Comparison of ENCODE assay signal across 18 cellular contexts in the genomic region with DNA sequence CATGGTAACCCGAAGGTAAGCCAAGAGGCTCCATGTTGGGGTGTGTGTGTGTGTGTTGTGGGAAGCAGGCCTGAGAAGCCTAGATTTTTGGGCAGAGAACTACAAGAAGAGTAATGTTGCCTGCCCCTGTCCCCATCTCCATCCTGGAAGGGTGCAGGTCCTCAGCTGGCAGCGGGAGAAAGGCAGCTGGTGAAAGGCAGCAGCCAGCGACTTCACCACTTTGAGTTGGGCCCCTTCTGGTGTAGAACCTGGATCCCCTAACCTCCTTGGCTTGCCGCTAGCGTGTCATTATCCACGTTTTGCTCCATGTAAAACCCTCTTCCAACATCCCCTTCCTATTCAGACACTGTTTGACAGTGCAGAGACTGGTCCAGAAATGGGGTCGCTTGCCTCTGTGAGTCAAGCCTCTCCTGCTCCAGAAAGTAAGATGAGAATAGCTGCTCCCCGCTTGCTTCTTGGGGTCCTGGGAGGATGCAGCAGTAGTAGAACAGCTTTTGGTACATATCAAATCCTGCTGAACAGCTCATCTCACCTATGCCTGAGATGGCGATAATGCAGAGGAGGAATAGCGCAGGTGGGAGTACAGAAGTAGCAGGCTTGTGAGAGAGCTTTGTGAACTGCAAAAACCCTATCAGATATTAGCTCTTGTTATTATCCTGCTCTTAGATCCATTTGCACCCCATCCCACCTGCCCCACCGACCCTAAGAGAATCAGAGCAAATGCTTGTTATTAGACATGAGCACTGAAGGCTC. TPM values are rescaled to one million over a fixed set of nuclear protein-coding genes. Genes with fewer than 3 reads are reported as not detected.
DNase-seq lines count a peak whose midpoint lies in the region; ATAC-seq and TF ChIP-seq lines count a peak whose summit lies in the region.
"Had no signal": no experiment of that assay in that cellular context is flagged by ENCODE, and none has a peak within 500 bp of the region (broad histone marks: within the 10 kb centered on the region; RNA-seq: fewer than 3 reads in every experiment).

No MANE protein-coding gene starts in this region.

- CTCF ChIA-PET in activated naive CD4-positive, alpha-beta T cell treated with anti-CD3 and anti-CD28 coated beads, Interleukin-2, amount 10 ng/mL, durations not matched to agents 7 days and 5 days (lab: Charles Lee): interaction anchor here (0.7 kb wide), 1 partner anchor 10 kb away, joined by 4 read pairs; no protein-coding TSS in a partner anchor

- peaks cover 2 to 8% of the 10 kb centered on the region in 2 donors for H3K27me3 Mint-ChIP-seq in natural killer cell (ENCODE audit: low read depth in 2 of 2)
- H3K27me3 Mint-ChIP-seq in natural killer cell treated with Interleukin-12 subunit alpha and Interleukin-12 subunit beta and Interleukin-15 and Interleukin-18, amount 100 ng/mL, for 72 hours: peaks cover 6 to 7% of the 10 kb centered on the region in 2 donors
- no peaks in the 10 kb centered on the region for H3K27me3 Mint-ChIP-seq in dendritic cell treated with granulocyte-macrophage colony-stimulating factor and Interleukin-4, amounts not matched to agents 40 ng/mL and 50 ng/mL, for 4 days
- peaks cover 38% of the 10 kb centered on the region for H3K27me3 Mint-ChIP-seq in activated naive CD4-positive, alpha-beta T cell treated with anti-CD3 and anti-CD28 coated beads, Interleukin-2, amount 10 ng/mL, durations not matched to agents 7 days and 5 days

- H3K4me3 Mint-ChIP-seq in natural killer cell: peak overlapping the region; percentile 55
- H3K4me3 Mint-ChIP-seq in natural killer cell treated with Interleukin-12 subunit alpha and Interleukin-12 subunit beta and Interleukin-15 and Interleukin-18, amount 100 ng/mL, for 72 hours: no peak overlapping the region
- no peak overlapping the region for H3K4me3 Mint-ChIP-seq in dendritic cell treated with granulocyte-macrophage colony-stimulating factor and Interleukin-4, amounts not matched to agents 40 ng/mL and 50 ng/mL, for 4 days
- no peak overlapping the region for H3K4me3 Mint-ChIP-seq in activated naive CD4-positive, alpha-beta T cell treated with anti-CD3 and anti-CD28 coated beads, Interleukin-2, amount 10 ng/mL, durations not matched to agents 7 days and 5 days

- ATAC-seq in natural killer cell (no peak), HG02642 (IDR thresholded peaks at IDR 0.05; ENCODE audit: poor library complexity, unreplicated experiment) (no peak)
- no peak for ATAC-seq in natural killer cell treated with Interleukin-12 subunit alpha and Interleukin-12 subunit beta and Interleukin-15 and Interleukin-18, amount 100 ng/mL, for 72 hours
- ATAC-seq: A549, GM12878 had no signal

- H3K27ac Mint-ChIP-seq in natural killer cell: no peak overlapping the region
- no peak overlapping the region for H3K27ac Mint-ChIP-seq in natural killer cell treated with Interleukin-12 subunit alpha and Interleukin-12 subunit beta and Interleukin-15 and Interleukin-18, amount 100 ng/mL, for 72 hours
- H3K27ac Mint-ChIP-seq in dendritic cell treated with granulocyte-macrophage colony-stimulating factor and Interleukin-4, amounts not matched to agents 40 ng/mL and 50 ng/mL, for 4 days: peak overlapping the region; percentile 91
- no peak overlapping the region for H3K27ac Mint-ChIP-seq in activated naive CD4-positive, alpha-beta T cell treated with anti-CD3 and anti-CD28 coated beads, Interleukin-2, amount 10 ng/mL, durations not matched to agents 7 days and 5 days

- no peaks in the 10 kb centered on the region for H3K36me3 Mint-ChIP-seq in natural killer cell
- no peaks in the 10 kb centered on the region for H3K36me3 Mint-ChIP-seq in natural killer cell treated with Interleukin-12 subunit alpha and Interleukin-12 subunit beta and Interleukin-15 and Interleukin-18, amount 100 ng/mL, for 72 hours
- H3K36me3 Mint-ChIP-seq in dendritic cell treated with granulocyte-macrophage colony-stimulating factor and Interleukin-4, amounts not matched to agents 40 ng/mL and 50 ng/mL, for 4 days (ENCODE audit: low read depth): no peaks in the 10 kb centered on the region
- H3K36me3 Mint-ChIP-seq in activated naive CD4-positive, alpha-beta T cell treated with anti-CD3 and anti-CD28 coated beads, Interleukin-2, amount 10 ng/mL, durations not matched to agents 7 days and 5 days: no peaks in the 10 kb centered on the region
- H3K36me3 Mint-ChIP-seq: CD4-positive, CD25-positive, alpha-beta regulatory T cell; CD8-positive, alpha-beta memory T cell had no signal

- intact Hi-C loops in natural killer cell (cut with micrococcal nuclease): no loop called here
- intact Hi-C loops in dendritic cell treated with granulocyte-macrophage colony-stimulating factor and Interleukin-4, amounts not matched to agents 40 ng/mL and 50 ng/mL, for 4 days (cut with micrococcal nuclease): no loop called here
- intact Hi-C loops in posterior vena cava (cut with DNase I): no loop called here

- no peaks in the 10 kb centered on the region for H3K9me3 Mint-ChIP-seq in natural killer cell
- no peaks in the 10 kb centered on the region for H3K9me3 Mint-ChIP-seq in natural killer cell treated with Interleukin-12 subunit alpha and Interleukin-12 subunit beta and Interleukin-15 and Interleukin-18, amount 100 ng/mL, for 72 hours
- H3K9me3 Mint-ChIP-seq in dendritic cell treated with granulocyte-macrophage colony-stimulating factor and Interleukin-4, amounts not matched to agents 40 ng/mL and 50 ng/mL, for 4 days: no peaks in the 10 kb centered on the region
- no peaks in the 10 kb centered on the region for H3K9me3 Mint-ChIP-seq in activated naive CD4-positive, alpha-beta T cell treated with anti-CD3 and anti-CD28 coated beads, Interleukin-2, amount 10 ng/mL, durations not matched to agents 7 days and 5 days
- H3K9me3 Mint-ChIP-seq: CD4-positive, CD25-positive, alpha-beta regulatory T cell; CD8-positive, alpha-beta memory T cell had no signal

- DNase-seq in natural killer cell (no peak), posterior vena cava (ENCODE audit: low spot score) (peak; percentile 64)
- DNase-seq in natural killer cell treated with Interleukin-12 subunit alpha and Interleukin-12 subunit beta and Interleukin-15 and Interleukin-18, amount 100 ng/mL, for 72 hours (ENCODE audit: low spot score): no peak
- no peak for DNase-seq in activated naive CD4-positive, alpha-beta T cell treated with anti-CD3 and anti-CD28 coated beads, Interleukin-2, amount 10 ng/mL, durations not matched to agents 7 days and 5 days
- no peak for DNase-seq in stimulated activated CD4-positive, alpha-beta T cell treated with anti-CD3 and anti-CD28 coated beads, Interleukin-15, amount 100 ng/mL, for 24 hours
- DNase-seq: CD4-positive, CD25-positive, alpha-beta regulatory T cell; CD8-positive, alpha-beta memory T cell; COR-L47; DMS 273 treated with DMSO at 0.1 percent for 48 hours; DMS53; DND-41; EL; HCEC 1CT; IMR-90 had no signal

- TF ChIP-seq CTCF in natural killer cell (IDR thresholded peaks at IDR 0.05): no peak

- H3K4me1 Mint-ChIP-seq in natural killer cell: peaks cover 6% of the 10 kb centered on the region in 2 donors
- H3K4me1 Mint-ChIP-seq in natural killer cell treated with Interleukin-12 subunit alpha and Interleukin-12 subunit beta and Interleukin-15 and Interleukin-18, amount 100 ng/mL, for 72 hours (ENCODE audit: low read depth in 2 of 2): peaks cover 6 to 7% of the 10 kb centered on the region in 2 donors
- peaks cover 92% of the 10 kb centered on the region for H3K4me1 Mint-ChIP-seq in dendritic cell treated with granulocyte-macrophage colony-stimulating factor and Interleukin-4, amounts not matched to agents 40 ng/mL and 50 ng/mL, for 4 days (ENCODE audit: low read depth)
- H3K4me1 Mint-ChIP-seq in activated naive CD4-positive, alpha-beta T cell treated with anti-CD3 and anti-CD28 coated beads, Interleukin-2, amount 10 ng/mL, durations not matched to agents 7 days and 5 days: peaks cover 13% of the 10 kb centered on the region

RNA-seq across cellular contexts. Expression of a gene that starts 22.1 kb away (rescaled TPM):
- total RNA-seq in natural killer cell (1 to 10 TPM; 1.2 to 6.0 (median 4.3) TPM), posterior vena cava (10 to 100 TPM; 24.5 to 43.0 TPM)
- total RNA-seq in natural killer cell treated with Interleukin-12 subunit alpha and Interleukin-12 subunit beta and Interleukin-15 and Interleukin-18, amount 100 ng/mL, for 72 hours: under 1 TPM in 1 of 2 donors, not detected in 1; 0.06 TPM

RNA-seq across cellular contexts. Expression of a gene that starts 55.6 kb away (rescaled TPM):
- total RNA-seq in natural killer cell (1 to 10 TPM; 4.0 to 6.6 (median 5.3) TPM), posterior vena cava (1 to 10 TPM; 3.5 to 6.2 TPM)
- 1 to 10 TPM; 3.4 to 3.6 TPM for total RNA-seq in natural killer cell treated with Interleukin-12 subunit alpha and Interleukin-12 subunit beta and Interleukin-15 and Interleukin-18, amount 100 ng/mL, for 72 hours
